ENCODE assay signal across 8 cellular contexts in the genomic region with DNA sequence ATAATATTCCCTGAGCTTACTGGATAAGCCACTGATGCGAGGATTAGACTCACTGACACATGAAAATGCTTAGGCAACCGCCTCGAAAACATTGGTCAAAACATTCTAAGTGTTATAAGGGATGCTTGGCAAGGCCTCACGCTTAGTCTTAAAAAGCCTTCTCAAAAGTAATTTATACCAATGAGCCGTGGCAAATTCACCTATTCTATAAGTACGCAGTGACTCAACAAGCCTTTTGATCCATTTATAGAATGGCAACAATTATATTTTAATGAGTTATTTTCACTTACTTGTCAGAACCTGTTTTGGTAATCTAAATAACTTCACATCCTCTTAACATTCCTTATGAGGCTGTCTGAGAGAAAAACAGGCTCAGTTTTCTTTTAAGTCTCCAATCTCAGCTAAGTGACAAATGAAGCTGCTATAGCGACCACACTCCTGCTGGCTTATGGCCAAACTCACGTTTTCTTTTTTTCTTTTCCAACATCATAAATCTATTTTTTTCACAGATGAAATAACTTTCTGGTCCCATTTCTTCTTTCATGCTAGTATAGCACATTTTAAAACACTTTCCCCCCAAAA.
DNase-seq lines count a peak whose midpoint lies in the region; ATAC-seq and TF ChIP-seq lines count a peak whose summit lies in the region.

No MANE protein-coding gene starts in this region.

- CTCF ChIA-PET in Caco-2 (lab: Charles Lee), result interaction anchor here (0.5 to 1.5 kb wide), 3 partner anchors 54 to 1418 kb away, joined by 8 to 10 read pairs (median 8); no protein-coding TSS in a partner anchor

- H3K4me1 ChIP-seq in Caco-2, result peaks cover 15% of the 10 kb centered on the region
- H3K4me1 ChIP-seq in Loucy (ENCODE audit: insufficient read depth, low read length, poor library complexity, severe bottlenecking), result peaks cover 59% of the 10 kb centered on the region

- H3K36me3 ChIP-seq in Caco-2 (ENCODE audit: control insufficient read depth, insufficient read depth, low read length) (no peaks in the 10 kb centered on the region), Loucy (ENCODE audit: insufficient read depth, low read length) (no peaks in the 10 kb centered on the region; the same call in 1 of the 2 replicates)

- H3K4me3 ChIP-seq in Caco-2 (ENCODE audit: low read depth, low read length) (peak overlapping the region; percentile 40), Loucy (ENCODE audit: low read length, poor library complexity, severe bottlenecking) (peak overlapping the region; percentile 70)

- H3K36me3 Mint-ChIP-seq in Caco-2 (ENCODE audit: insufficient read depth, unreplicated experiment), result peaks cover 25% of the 10 kb centered on the region
- H3K36me3 Mint-ChIP-seq in naive thymus-derived CD8-positive, alpha-beta T cell, result peaks cover 3 to 12% (median 9%) of the 10 kb centered on the region in 3 donors

- H3K79me2 ChIP-seq in Loucy (ENCODE audit: insufficient read depth, low read length), result peaks cover 53% of the 10 kb centered on the region

- DNase-seq in Caco-2 (no peak), dermis blood vessel endothelial cell (peak; percentile 74)
- peak in 8 of 10 donors; percentile 46 to 81 (median 72) for DNase-seq in naive thymus-derived CD8-positive, alpha-beta T cell

- H3K27me3 ChIP-seq in Caco-2 (replicated peaks; ENCODE audit: control insufficient read depth, insufficient read depth, low read length), result no peaks in the 10 kb centered on the region
- H3K27me3 ChIP-seq in Loucy (ENCODE audit: insufficient read depth, low read length, poor library complexity, severe bottlenecking), result no peaks in the 10 kb centered on the region

- H3K27me3 Mint-ChIP-seq in Caco-2 (ENCODE audit: insufficient read depth, unreplicated experiment), result no peaks in the 10 kb centered on the region
- H3K27me3 Mint-ChIP-seq in naive thymus-derived CD8-positive, alpha-beta T cell, result no peaks in the 10 kb centered on the region

- BruUV-seq in Caco-2 (replicated peaks; lab: Mats Ljungman, UMichigan), result no TSS peak

- POLR2A ChIA-PET in Caco-2 (lab: Charles Lee), result no interaction called here
- POLR2A ChIA-PET in naive thymus-derived CD8-positive, alpha-beta T cell (lab: Charles Lee), result interaction anchor here (1.2 to 23.3 kb wide), 10 partner anchors 11 to 296 kb away, joined by 3 to 654 read pairs (median 15); partner anchors contain the start of gene FHIP2A

- peak overlapping the region; percentile 62 for H3K9ac ChIP-seq in Loucy (ENCODE audit: low read depth, low read length, poor library complexity, severe bottlenecking)

- H3K27ac Mint-ChIP-seq in Caco-2 (ENCODE audit: unreplicated experiment), result peak overlapping the region; percentile 98
- H3K27ac Mint-ChIP-seq in naive thymus-derived CD8-positive, alpha-beta T cell, result peak overlapping the region; percentile 96 to 100 (median 99)

- peak; percentile 15 to 20 for ATAC-seq in naive thymus-derived CD8-positive, alpha-beta T cell
- ATAC-seq in GM19328 (IDR thresholded peaks at IDR 0.05; ENCODE audit: unreplicated experiment) (no peak), GM19351 (IDR thresholded peaks at IDR 0.05; ENCODE audit: unreplicated experiment) (no peak), GM18858 (IDR thresholded peaks at IDR 0.05; ENCODE audit: unreplicated experiment) (no peak), GM21367 (IDR thresholded peaks at IDR 0.05; ENCODE audit: unreplicated experiment) (no peak)

- peak overlapping the region; percentile 98 for H3K4me3 Mint-ChIP-seq in Caco-2 (ENCODE audit: unreplicated experiment)
- peak overlapping the region; percentile 88 to 99 (median 97) for H3K4me3 Mint-ChIP-seq in naive thymus-derived CD8-positive, alpha-beta T cell

- intact Hi-C loops in Caco-2 (cut with micrococcal nuclease; ENCODE audit: unreplicated experiment), result no loop called here

- peaks cover 23% of the 10 kb centered on the region for H3K4me1 Mint-ChIP-seq in Caco-2 (ENCODE audit: low read depth, unreplicated experiment)
- peaks cover 27 to 83% (median 71%) of the 10 kb centered on the region in 4 donors for H3K4me1 Mint-ChIP-seq in naive thymus-derived CD8-positive, alpha-beta T cell

- H3F3A ChIP-seq in Loucy (ENCODE audit: low read depth), result peaks cover 15% of the 10 kb centered on the region; the same call in 1 of the 2 replicates

- peak overlapping the region; percentile 73 for H3K4me2 ChIP-seq in Loucy (ENCODE audit: low read depth, low read length, poor library complexity, severe bottlenecking)

- no peaks in the 10 kb centered on the region for H3K9me2 ChIP-seq in Loucy (replicated peaks; ENCODE audit: low read depth, low read length)

- H3K9me3 Mint-ChIP-seq in Caco-2 (ENCODE audit: unreplicated experiment), result no peaks in the 10 kb centered on the region
- no peaks in the 10 kb centered on the region for H3K9me3 Mint-ChIP-seq in naive thymus-derived CD8-positive, alpha-beta T cell

- H3K9me3 ChIP-seq in Caco-2, result no peaks in the 10 kb centered on the region
- H3K9me3 ChIP-seq in Loucy (ENCODE audit: insufficient read depth, low read depth, low read length), result no peaks in the 10 kb centered on the region

- no peak overlapping the region for H2AFZ ChIP-seq in Loucy (ENCODE audit: low read length)

- H4K20me1 ChIP-seq in Loucy (ENCODE audit: insufficient read depth, low read length, poor library complexity, severe bottlenecking), result peaks cover 40% of the 10 kb centered on the region

- TF ChIP-seq CTCF in Caco-2 (IDR thresholded peaks at IDR 0.05; ENCODE audit: insufficient read depth in 1 of 2, low read depth in 1 of 2, low read length in 1 of 2, severe bottlenecking in 1 of 2, unreplicated experiment in 1 of 2) (no peak), Loucy (conservative IDR thresholded peaks at IDR 0.05; ENCODE audit: low read length) (no peak)

Comparison
In these comparisons a context has a peak if more than half of its experiments do, and no peak if none do; other contexts are left out.
1. DNase-seq: peak in dermis blood vessel endothelial cell (single experiment) and naive thymus-derived CD8-positive, alpha-beta T cell (8 of 10); none in Caco-2 (0 of 2).
2. ATAC-seq: peak in naive thymus-derived CD8-positive, alpha-beta T cell (2 of 2); none in GM19328 (single experiment), GM19351 (single experiment), GM18858 (single experiment) and GM21367 (single experiment).